In the genomic region with DNA sequence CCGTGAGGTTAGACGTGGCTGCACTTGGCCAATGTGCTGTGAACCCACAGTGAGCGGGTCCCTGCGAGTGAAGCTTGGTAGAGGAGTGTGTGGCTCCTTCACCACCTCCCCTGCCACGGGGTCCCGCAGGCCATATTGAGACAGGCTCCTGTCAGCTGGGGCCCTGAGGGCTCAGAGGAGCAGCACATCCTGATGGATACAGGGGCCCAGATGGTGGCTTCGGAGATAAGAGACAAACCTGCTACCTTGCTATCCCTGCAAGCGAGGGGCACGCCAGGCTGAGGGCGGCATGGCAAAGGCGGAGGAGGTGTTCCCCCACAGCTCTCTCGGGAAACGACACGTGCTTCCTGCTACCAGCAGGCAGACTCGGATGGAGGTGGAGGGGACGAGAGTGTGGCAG, we compare ENCODE assay signal across 21 cellular contexts. TPM values are rescaled to one million over a fixed set of nuclear protein-coding genes. Genes with fewer than 3 reads are reported as not detected.
"Had no signal": no experiment of that assay in that cellular context is flagged by ENCODE, and none has a peak within 500 bp of the region (broad histone marks: within the 10 kb centered on the region; RNA-seq: fewer than 3 reads in every experiment).

No MANE protein-coding gene starts in this region.

- H3K27ac Mint-ChIP-seq: activated T-cell treated with anti-CD3 and anti-CD28 coated beads, Interleukin-2, amount 50 U/mL, for 72 hours; naive thymus-derived CD8-positive, alpha-beta T cell; T-helper 1 cell treated with Interleukin-12 subunit alpha and Interleukin-12 subunit beta and Interleukin-4 antibody, amounts not matched to agents 30 μg/mL and 1 μg/mL, for 36 hours had no signal

- H3K27ac ChIP-seq: ascending aorta, coronary artery, foreskin keratinocyte, left lung, ovary, tibial artery, uterus had no signal

- H3K9me3 ChIP-seq: ascending aorta, left lung, ovary, tibial artery, uterus had no signal

- H3K4me1 ChIP-seq: ascending aorta, foreskin keratinocyte, left lung, tibial artery, uterus had no signal

- H3K36me3 Mint-ChIP-seq: naive thymus-derived CD8-positive, alpha-beta T cell had no signal

- H3K4me3 Mint-ChIP-seq: activated T-cell treated with anti-CD3 and anti-CD28 coated beads, Interleukin-2, amount 50 U/mL, for 72 hours; central memory CD8-positive, alpha-beta T cell; naive thymus-derived CD8-positive, alpha-beta T cell; T-helper 1 cell treated with Interleukin-12 subunit alpha and Interleukin-12 subunit beta and Interleukin-4 antibody, amounts not matched to agents 30 μg/mL and 1 μg/mL, for 36 hours had no signal

- H3K4me3 ChIP-seq: ascending aorta, coronary artery, left lung, ovary, tibial artery, uterus had no signal

- ATAC-seq: activated T-cell treated with anti-CD3 and anti-CD28 coated beads, Interleukin-2, amount 50 U/mL, for 72 hours; foreskin keratinocyte; left lung; naive thymus-derived CD8-positive, alpha-beta T cell had no signal

- H3K9me3 Mint-ChIP-seq: activated T-cell treated with anti-CD3 and anti-CD28 coated beads, Interleukin-2, amount 50 U/mL, for 72 hours; central memory CD8-positive, alpha-beta T cell; T-helper 1 cell treated with Interleukin-12 subunit alpha and Interleukin-12 subunit beta and Interleukin-4 antibody, amounts not matched to agents 30 μg/mL and 1 μg/mL, for 36 hours had no signal

- DNase-seq: activated CD4-positive, alpha-beta T cell treated with anti-CD3 and anti-CD28 coated beads for 1 hour; activated CD8-positive, alpha-beta memory T cell treated with anti-CD3 and anti-CD28 coated beads for 24 hours; activated CD8-positive, alpha-beta memory T cell treated with anti-CD3 and anti-CD28 coated beads, Interleukin-2, amount 50 U/mL, for 48 hours; activated effector memory CD4-positive, alpha-beta T cell treated with anti-CD3 and anti-CD28 coated beads, Interleukin-2, amount 50 U/mL, for 16 hours; activated naive CD4-positive, alpha-beta T cell treated with anti-CD3 and anti-CD28 coated beads, Interleukin-2, amount 50 U/mL, for 16 hours; activated T-cell treated with anti-CD3 and anti-CD28 coated beads, Interleukin-2, amount 50 U/mL, for 72 hours; foreskin keratinocyte; mesendoderm; ovary; stimulated activated naive CD4-positive, alpha-beta T cell treated with Interleukin-2 at 50 U/mL for 16 hours; substantia nigra; uterus had no signal

- H3K36me3 ChIP-seq: ascending aorta, left lung, ovary, tibial artery, uterus had no signal

- H3K27me3 ChIP-seq: ascending aorta, foreskin keratinocyte, ovary, uterus had no signal

RNA-seq across cellular contexts. Expression of gene SLC6A3, which starts 33.1 kb away (rescaled TPM):
- total RNA-seq: activated T-cell treated with anti-CD3 and anti-CD28 coated beads, Interleukin-2, amount 50 U/mL, for 72 hours; ascending aorta; epithelial cell of proximal tubule; fibroblast of lung; foreskin keratinocyte had no signal
